In the genomic region with DNA sequence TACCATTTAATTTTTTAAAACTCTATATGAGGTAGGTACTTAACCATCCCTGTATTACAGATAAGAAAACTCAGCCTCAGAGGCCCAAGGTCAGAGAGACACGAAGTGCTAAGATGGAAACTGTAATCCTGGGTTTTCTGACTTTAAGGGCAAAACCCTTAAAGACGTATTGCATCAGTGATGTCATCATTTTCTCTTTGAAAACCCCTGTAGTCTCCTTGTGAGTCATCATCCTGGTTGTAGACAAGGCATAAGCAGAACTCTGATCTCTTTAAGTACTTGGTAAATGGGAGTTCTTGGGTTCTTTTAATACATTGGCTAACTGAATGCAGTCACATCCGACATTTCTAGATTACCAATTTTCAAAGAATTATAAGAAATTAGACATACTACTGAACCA, we compare ENCODE assay signal across 12 cellular contexts. TPM values are rescaled to one million over a fixed set of nuclear protein-coding genes. Genes with fewer than 3 reads are reported as not detected.
DNase-seq lines count a peak whose midpoint lies in the region; ATAC-seq, FAIRE-seq and TF ChIP-seq lines count a peak whose summit lies in the region.
"Had no signal": no experiment of that assay in that cellular context is flagged by ENCODE, and none has a peak within 500 bp of the region (broad histone marks: within the 10 kb centered on the region; RNA-seq: fewer than 3 reads in every experiment).

No MANE protein-coding gene starts in this region.

- no peaks in the 10 kb centered on the region for H3K36me3 ChIP-seq in A673 (ENCODE audit: insufficient read depth, low read length, poor library complexity, severe bottlenecking)
- no peaks in the 10 kb centered on the region for H3K36me3 ChIP-seq in adipocyte (ENCODE audit: control insufficient read depth, insufficient read depth, low read length, severe bottlenecking)
- H3K36me3 ChIP-seq in neural progenitor cell = no peaks in the 10 kb centered on the region
- H3K36me3 ChIP-seq in naive thymus-derived CD4-positive, alpha-beta T cell (ENCODE audit: control insufficient read depth in 2 of 3, insufficient read depth in 3 of 3, low read length in 3 of 3) = no peaks in the 10 kb centered on the region
- no peaks in the 10 kb centered on the region for H3K36me3 ChIP-seq in small intestine (ENCODE audit: control insufficient read depth in 2 of 2, insufficient read depth in 2 of 2, low read length in 2 of 2)
- H3K36me3 ChIP-seq in tibial nerve = no peaks in the 10 kb centered on the region
- H3K36me3 ChIP-seq: ovary had no signal

- CTCF ChIA-PET in A673 (lab: Charles Lee) = no interaction called here
- CTCF ChIA-PET in naive thymus-derived CD4-positive, alpha-beta T cell (lab: Charles Lee) = no interaction called here

- no peaks in the 10 kb centered on the region for H3K4me1 Mint-ChIP-seq in neural progenitor cell
- no peaks in the 10 kb centered on the region for H3K4me1 Mint-ChIP-seq in naive thymus-derived CD4-positive, alpha-beta T cell

- H3K9ac ChIP-seq in adipocyte (ENCODE audit: low read length) (no peak overlapping the region), neural progenitor cell (no peak overlapping the region)

- no peak for TF ChIP-seq POLR2A in tibial nerve (IDR thresholded peaks at IDR 0.05)

- no peaks in the 10 kb centered on the region for H3K4me1 ChIP-seq in A673 (ENCODE audit: insufficient read depth, low read length, poor library complexity, severe bottlenecking)
- H3K4me1 ChIP-seq in adipocyte (ENCODE audit: control insufficient read depth, insufficient read depth, low read length) = no peaks in the 10 kb centered on the region
- H3K4me1 ChIP-seq in neural progenitor cell = no peaks in the 10 kb centered on the region
- no peaks in the 10 kb centered on the region for H3K4me1 ChIP-seq in naive thymus-derived CD4-positive, alpha-beta T cell (ENCODE audit: control insufficient read depth in 2 of 2, insufficient read depth in 2 of 2, low read length in 2 of 2)
- H3K4me1 ChIP-seq in small intestine (ENCODE audit: control insufficient read depth in 2 of 2, insufficient read depth in 1 of 2, low read depth in 1 of 2, low read length in 1 of 2) = no peaks in the 10 kb centered on the region
- H3K4me1 ChIP-seq in tibial nerve = no peaks in the 10 kb centered on the region

- H3K27me3 Mint-ChIP-seq in neural progenitor cell (ENCODE audit: insufficient read depth, low read depth) = no peaks in the 10 kb centered on the region
- peaks cover 0 to 6% (median 0%) of the 10 kb centered on the region in 5 donors for H3K27me3 Mint-ChIP-seq in naive thymus-derived CD4-positive, alpha-beta T cell

- no peak overlapping the region for H3K4me3 ChIP-seq in A673 (ENCODE audit: low read depth, low read length, poor library complexity, severe bottlenecking)
- H3K4me3 ChIP-seq in adipocyte (ENCODE audit: low read length) = no peak overlapping the region
- H3K4me3 ChIP-seq in neural progenitor cell = no peak overlapping the region
- no peak overlapping the region for H3K4me3 ChIP-seq in naive thymus-derived CD4-positive, alpha-beta T cell (ENCODE audit: low read length)
- H3K4me3 ChIP-seq in small intestine (ENCODE audit: low read depth in 1 of 2, low read length in 2 of 2) = no peak overlapping the region
- no peak overlapping the region for H3K4me3 ChIP-seq in tibial nerve
- H3K4me3 ChIP-seq: ovary had no signal

- intact Hi-C loops in A673 (cut with micrococcal nuclease; ENCODE audit: unreplicated experiment) = loop anchor here (5.0 kb wide), 1 partner anchor 244 kb away; no protein-coding TSS in a partner anchor
- intact Hi-C loops in naive thymus-derived CD4-positive, alpha-beta T cell (cut with micrococcal nuclease) = no loop called here

- H3F3A ChIP-seq in neural progenitor cell (ENCODE audit: low read depth) = no peaks in the 10 kb centered on the region

- no peaks in the 10 kb centered on the region for H3K79me2 ChIP-seq in neural progenitor cell (ENCODE audit: low read depth)

- no TSS peak for BruUV-seq in A673 (replicated peaks; lab: Mats Ljungman, UMichigan)

- TF ChIP-seq CTCF in A673 (conservative IDR thresholded peaks at IDR 0.05; ENCODE audit: low read depth, low read length) (no peak), neural progenitor cell (IDR thresholded peaks at IDR 0.05) (no peak), tibial nerve (IDR thresholded peaks at IDR 0.05) (no peak)

- no peak overlapping the region for H3K27ac Mint-ChIP-seq in neural progenitor cell
- H3K27ac Mint-ChIP-seq in naive thymus-derived CD4-positive, alpha-beta T cell = no peak overlapping the region

- H3K27ac ChIP-seq in A673 (ENCODE audit: low read depth, low read length, poor library complexity, severe bottlenecking) = no peak overlapping the region
- no peak overlapping the region for H3K27ac ChIP-seq in neural progenitor cell
- H3K27ac ChIP-seq in naive thymus-derived CD4-positive, alpha-beta T cell (ENCODE audit: low read depth, low read length) = no peak overlapping the region
- no peak overlapping the region for H3K27ac ChIP-seq in small intestine (ENCODE audit: low read depth in 1 of 2, low read length in 1 of 2)
- H3K27ac ChIP-seq in tibial nerve = no peak overlapping the region
- H3K27ac ChIP-seq: ovary had no signal

- H3K27me3 ChIP-seq in A673 (replicated peaks; ENCODE audit: insufficient read depth, low read depth, low read length, poor library complexity) = no peaks in the 10 kb centered on the region
- H3K27me3 ChIP-seq in adipocyte (replicated peaks; ENCODE audit: control insufficient read depth, insufficient read depth, low read length) = no peaks in the 10 kb centered on the region
- no peaks in the 10 kb centered on the region for H3K27me3 ChIP-seq in neural progenitor cell
- no peaks in the 10 kb centered on the region for H3K27me3 ChIP-seq in naive thymus-derived CD4-positive, alpha-beta T cell (ENCODE audit: control insufficient read depth in 2 of 2, insufficient read depth in 2 of 2, low read length in 2 of 2)
- H3K27me3 ChIP-seq in small intestine (ENCODE audit: control insufficient read depth in 2 of 2, insufficient read depth in 2 of 2, low read length in 2 of 2) = no peaks in the 10 kb centered on the region
- H3K27me3 ChIP-seq in tibial nerve = no peaks in the 10 kb centered on the region
- H3K27me3 ChIP-seq: ovary had no signal

- POLR2A ChIA-PET in A673 (lab: Charles Lee; ENCODE audit: low non-redundant PET) = no interaction called here
- POLR2A ChIA-PET in naive thymus-derived CD4-positive, alpha-beta T cell (lab: Charles Lee) = no interaction called here

- FAIRE-seq in small intestine (lab: Jason Lieb, UNC) = no peak

- TF ChIP-seq EP300 in tibial nerve (IDR thresholded peaks at IDR 0.05) = no peak

- ATAC-seq in GM19324 (IDR thresholded peaks at IDR 0.05; ENCODE audit: low FRiP score, unreplicated experiment) (peak; percentile 56), HG03039 (IDR thresholded peaks at IDR 0.05; ENCODE audit: unreplicated experiment) (peak; percentile 93)
- ATAC-seq in naive thymus-derived CD4-positive, alpha-beta T cell = no peak
- ATAC-seq: Panc1 had no signal

- WGBS in small intestine, 3 donors = 35 to 52% (median 37%) methylated on average over 3 of the region's 3 CpGs
- 50 to 54% methylated on average over 3 of the region's 3 CpGs for WGBS in tibial nerve, 2 donors

- no peaks in the 10 kb centered on the region for H4K20me1 ChIP-seq in neural progenitor cell (ENCODE audit: low read depth)

- DNase-seq in A673 (ENCODE audit: low spot score) (peak; percentile 21), adipocyte (ENCODE audit: low read depth) (peak; percentile 5), neural progenitor cell (ENCODE audit: low spot score) (no peak), small intestine (no peak), tibial nerve (ENCODE audit: low spot score in 2 of 2) (no peak)
- DNase-seq in naive thymus-derived CD4-positive, alpha-beta T cell = no peak
- DNase-seq: C1 segment of cervical spinal cord, ovary had no signal

- H3K9me3 Mint-ChIP-seq in neural progenitor cell = peaks cover 7% of the 10 kb centered on the region
- H3K9me3 Mint-ChIP-seq in naive thymus-derived CD4-positive, alpha-beta T cell = peaks cover 0 to 28% (median 9%) of the 10 kb centered on the region in 11 donors

- no peak overlapping the region for H2AFZ ChIP-seq in neural progenitor cell (replicated peaks)

- no peak overlapping the region for H3K4me2 ChIP-seq in neural progenitor cell

- H3K9me3 ChIP-seq in A673 (ENCODE audit: low read depth, low read length, poor library complexity, severe bottlenecking) = no peaks in the 10 kb centered on the region
- H3K9me3 ChIP-seq in adipocyte (ENCODE audit: control insufficient read depth, low read length) = peaks cover 20% of the 10 kb centered on the region
- H3K9me3 ChIP-seq in neural progenitor cell (ENCODE audit: low read depth) = no peaks in the 10 kb centered on the region
- H3K9me3 ChIP-seq in naive thymus-derived CD4-positive, alpha-beta T cell (ENCODE audit: control insufficient read depth in 2 of 3, low read length in 3 of 3) = no peaks in the 10 kb centered on the region
- H3K9me3 ChIP-seq in small intestine (ENCODE audit: control insufficient read depth, low read depth) = no peaks in the 10 kb centered on the region
- peaks cover 0 to 15% (median 0%) of the 10 kb centered on the region in 4 donors for H3K9me3 ChIP-seq in tibial nerve
- H3K9me3 ChIP-seq: ovary had no signal

- H3K4me3 Mint-ChIP-seq in neural progenitor cell = no peak overlapping the region
- H3K4me3 Mint-ChIP-seq in naive thymus-derived CD4-positive, alpha-beta T cell = no peak overlapping the region

- no peaks in the 10 kb centered on the region for H3K36me3 Mint-ChIP-seq in neural progenitor cell
- no peaks in the 10 kb centered on the region for H3K36me3 Mint-ChIP-seq in naive thymus-derived CD4-positive, alpha-beta T cell

RNA-seq across cellular contexts. Expression of a gene that starts 48.5 kb away (rescaled TPM):
- not detected in 2 replicates for total RNA-seq in A673 (2021)
- not detected in 2 replicates for total RNA-seq in neural progenitor cell (ENCODE audit: low replicate concordance)
- total RNA-seq in naive thymus-derived CD4-positive, alpha-beta T cell = not detected
- polyA plus RNA-seq in naive thymus-derived CD4-positive, alpha-beta T cell = not detected
- polyA plus RNA-seq in small intestine = not detected
- not detected for total RNA-seq in tibial nerve
- total RNA-seq: ovary, temporal lobe had no signal
- polyA plus RNA-seq: ovary had no signal

Comparison
In these comparisons a context has a peak if more than half of its experiments do, and no peak if none do; other contexts are left out.
1. DNase-seq: peak in A673 (single experiment) and adipocyte (single experiment); none in neural progenitor cell (single experiment), naive thymus-derived CD4-positive, alpha-beta T cell (0 of 9), small intestine (single experiment) and tibial nerve (0 of 2).